In the genomic region with DNA sequence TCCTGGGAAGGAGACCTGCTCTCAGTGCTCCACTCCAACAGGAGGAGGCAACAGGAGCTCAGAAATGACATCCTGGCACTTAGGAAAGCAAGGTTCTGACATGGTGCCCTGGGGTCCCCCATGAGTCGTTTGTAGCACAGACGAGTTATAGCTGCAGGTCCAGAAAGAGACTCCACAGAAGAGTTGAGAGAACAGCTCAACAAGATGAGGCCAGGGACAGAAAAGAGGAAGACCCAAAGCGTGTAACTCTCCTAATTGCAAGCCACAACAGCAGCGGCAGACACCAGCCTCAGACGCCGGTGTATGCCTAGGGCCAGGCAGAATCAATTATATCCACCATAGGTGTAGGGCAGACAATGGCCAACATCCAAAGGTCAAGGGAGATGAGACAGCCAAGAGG, we compare ENCODE assay signal across 13 cellular contexts. TPM values are rescaled to one million over a fixed set of nuclear protein-coding genes. Genes with fewer than 3 reads are reported as not detected.
DNase-seq lines count a peak whose midpoint lies in the region; ATAC-seq, FAIRE-seq and TF ChIP-seq lines count a peak whose summit lies in the region.
"Not testable (repeated sequence)": the region's sequence is repeated elsewhere in the genome, so short reads cannot be mapped to it uniquely, and the experiment has no call there.
"Had no signal": no experiment of that assay in that cellular context is flagged by ENCODE, and none has a peak within 500 bp of the region (broad histone marks: within the 10 kb centered on the region; RNA-seq: fewer than 3 reads in every experiment).

No MANE protein-coding gene starts in this region.

- H3K4me2 ChIP-seq in A549; HepG2 (ENCODE audit: low read depth, low read length): not testable (repeated sequence)

- not testable (repeated sequence) for ATAC-seq in A549, HepG2
- peak; percentile 36 to 54 for ATAC-seq in naive B cell (ENCODE audit: low read depth in 2 of 2)
- peak; percentile 25 to 67 for ATAC-seq in stimulated activated naive B cell treated with anti-CD40 and anti-IgM and Interleukin-4, amounts not matched to agents 10 μg/mL and 1 μg/mL and 100 μg/mL, for 72 hours (replicated peaks)

- H3K9me3 Mint-ChIP-seq in naive B cell; stimulated activated naive B cell treated with anti-CD40 and anti-IgM and Interleukin-4, amounts not matched to agents 10 μg/mL and 1 μg/mL and 100 μg/mL, for 72 hours: not testable (repeated sequence)

- BruUV-seq in HepG2 (replicated peaks; lab: Mats Ljungman, UMichigan): not testable (repeated sequence)

- in situ Hi-C loops in HepG2 (cut with HindIII; ENCODE audit: extremely low pct_ligation_motif_present, low pct_unique_long_range_greater_than_20kb): not testable (repeated sequence)

- intact Hi-C loops in HepG2 (cut with micrococcal nuclease; ENCODE audit: unreplicated experiment): not testable (repeated sequence)

- H3K4me1 ChIP-seq in A549; HepG2 (ENCODE audit: insufficient read depth, low read length): not testable (repeated sequence)

- H3K79me2 ChIP-seq in HepG2 (ENCODE audit: insufficient read depth, low read length): not testable (repeated sequence)

- H3K27ac Mint-ChIP-seq in naive B cell; stimulated activated naive B cell treated with anti-CD40 and anti-IgM and Interleukin-4, amounts not matched to agents 10 μg/mL and 1 μg/mL and 100 μg/mL, for 72 hours: not testable (repeated sequence)

- CTCF ChIA-PET in A549 (lab: Yijun Ruan, JAX); HepG2 (lab: Yijun Ruan, JAX; ENCODE audit: low intra/inter-chr PET ratio, low total read pairs): not testable (repeated sequence)

- not testable (repeated sequence) for H3K4me3 Mint-ChIP-seq in naive B cell; stimulated activated naive B cell treated with anti-CD40 and anti-IgM and Interleukin-4, amounts not matched to agents 10 μg/mL and 1 μg/mL and 100 μg/mL, for 72 hours

- TF ChIP-seq CTCF in A549 (IDR thresholded peaks at IDR 0.05); HepG2 (CRISPR knock-in tag; IDR thresholded peaks at IDR 0.05): not testable (repeated sequence)

- POLR2A ChIA-PET in A549 (lab: Yijun Ruan, JAX); HepG2 (lab: Yijun Ruan, JAX): not testable (repeated sequence)

- not testable (repeated sequence) for H3K27ac ChIP-seq in A549; HepG2 (ENCODE audit: extremely low read length, insufficient read depth, low read length)

- DNase-seq in A549 (ENCODE audit: low read depth in 1 of 2, low spot score in 1 of 2); GM12892 (ENCODE audit: insufficient read length); HepG2 (ENCODE audit: low spot score); naive B cell; stimulated activated naive B cell treated with anti-CD40 and anti-IgM and Interleukin-4, amounts not matched to agents 10 μg/mL and 1 μg/mL and 100 μg/mL, for 72 hours: not testable (repeated sequence)

- H2AFZ ChIP-seq in HepG2 (ENCODE audit: low read length): not testable (repeated sequence)

- TF ChIP-seq EP300 in A549 (IDR thresholded peaks at IDR 0.05); HepG2 (IDR thresholded peaks at IDR 0.05; ENCODE audit: low read depth in 2 of 2, low read length in 2 of 2); HepG2 (CRISPR knock-in tag; IDR thresholded peaks at IDR 0.05; ENCODE audit: borderline replicate concordance): not testable (repeated sequence)

- not testable (repeated sequence) for TF ChIP-seq POLR2A in A549 (IDR thresholded peaks at IDR 0.05; ENCODE audit: low read length); GM12892 (IDR thresholded peaks at IDR 0.05; ENCODE audit: low read depth, low read length); HepG2 (IDR thresholded peaks at IDR 0.05; ENCODE audit: insufficient read depth in 1 of 2, low read depth in 2 of 2, low read length in 2 of 2)

- not testable (repeated sequence) for H3K27me3 ChIP-seq in HepG2 (ENCODE audit: control insufficient read depth in 1 of 2, insufficient read depth in 2 of 2, low read length in 2 of 2)

- H4K20me1 ChIP-seq in HepG2 (ENCODE audit: insufficient read depth, low read length): not testable (repeated sequence)

- not testable (repeated sequence) for H3K9ac ChIP-seq in HepG2 (ENCODE audit: insufficient read depth, low read depth, low read length)

- not testable (repeated sequence) for H3K4me3 ChIP-seq in A549; HepG2 (replicated peaks in 1 of 3; ENCODE audit: insufficient read depth in 1 of 3, low read depth in 2 of 3, low read length in 3 of 3)

- H3K27me3 Mint-ChIP-seq in naive B cell; stimulated activated naive B cell treated with anti-CD40 and anti-IgM and Interleukin-4, amounts not matched to agents 10 μg/mL and 1 μg/mL and 100 μg/mL, for 72 hours: not testable (repeated sequence)

- not testable (repeated sequence) for H3K4me1 Mint-ChIP-seq in naive B cell; stimulated activated naive B cell treated with anti-CD40 and anti-IgM and Interleukin-4, amounts not matched to agents 10 μg/mL and 1 μg/mL and 100 μg/mL, for 72 hours

- no CpG with 5 or more reads among the region's 6 CpGs for WGBS in A549 (ENCODE audit: missing lambda C conversion rate)
- WGBS in HepG2 (ENCODE audit: low lambda C conversion rate): no CpG with 5 or more reads among the region's 6 CpGs

- not testable (repeated sequence) for H3K36me3 ChIP-seq in HepG2 (replicated peaks in 1 of 2; ENCODE audit: control insufficient read depth in 1 of 2, insufficient read depth in 2 of 2, low read length in 2 of 2)

- H3K36me3 Mint-ChIP-seq in naive B cell; stimulated activated naive B cell treated with anti-CD40 and anti-IgM and Interleukin-4, amounts not matched to agents 10 μg/mL and 1 μg/mL and 100 μg/mL, for 72 hours: not testable (repeated sequence)

- FAIRE-seq in A549 (lab: Jason Lieb, UNC) (peak; percentile 89), GM12892 (lab: Jason Lieb, UNC) (peak; percentile 78), HepG2 (lab: Jason Lieb, UNC) (peak; percentile 8)

- not testable (repeated sequence) for H3K9me3 ChIP-seq in A549; HepG2 (ENCODE audit: low read length)

- TF ChIP-seq RAD21 in A549 (conservative IDR thresholded peaks at IDR 0.05 in 1 of 2, IDR thresholded peaks at IDR 0.05 in 1 of 2); HepG2 (CRISPR knock-in tag; IDR thresholded peaks at IDR 0.05): not testable (repeated sequence)

RNA-seq across cellular contexts. Expression of gene ETDA, which starts 5.9 kb away (rescaled TPM):
- polyA plus RNA-seq in A549 (2011; rRNA removed) (not detected in 2 replicates), A549 (2017; fragmentation: RNase III; extraction: RNeasy Plus Mini Kit Qiagen cat#74134 plus additional on column Dnase treatment) (not detected in 3 replicates), HepG2 (2011; rRNA removed) (not detected in 2 replicates), naive B cell (ENCODE audit: low read depth in 6 of 6) (not detected)
- polyA plus RNA-seq in A549 (2012; cell fraction: cytosol; rRNA removed): not detected in 2 replicates
- polyA plus RNA-seq in A549 (2012; cell fraction: nucleus; rRNA removed): not detected in 2 replicates
- not detected in 2 replicates for polyA minus RNA-seq in A549 (2011; rRNA and poly(A)+ RNA removed)
- not detected for polyA plus RNA-seq in GM12892 (2012; ENCODE audit: missing spikeins)
- total RNA-seq in HepG2 (2016; rRNA removed; fragmentation: Illumina TruSeq; extraction: Trizol): not detected in 2 replicates
- not detected in 2 replicates for total RNA-seq in HepG2 (2016; cell fraction: cytosol; rRNA removed; fragmentation: Illumina TruSeq; extraction: Trizol; ENCODE audit: low read depth)
- total RNA-seq in HepG2 (2016; cell fraction: insoluble cytoplasmic fraction; rRNA removed; fragmentation: Illumina TruSeq; extraction: Trizol): not detected in 2 replicates
- total RNA-seq in HepG2 (2016; cell fraction: membrane; rRNA removed; fragmentation: Illumina TruSeq; extraction: Trizol): not detected in 2 replicates
- total RNA-seq in HepG2 (2016; cell fraction: nucleus; rRNA removed; fragmentation: Illumina TruSeq; extraction: Trizol): not detected in 2 replicates
- polyA plus RNA-seq in HepG2 (2011; cell fraction: cytosol; rRNA removed): not detected in 2 replicates
- not detected in 2 replicates for polyA plus RNA-seq in HepG2 (2011; cell fraction: nucleus; rRNA removed)
- not detected in 2 replicates for polyA plus RNA-seq in HepG2 (2012)
- not detected in 2 replicates for polyA plus RNA-seq in HepG2 (2016; cell fraction: cytosol; fragmentation: Illumina TruSeq; extraction: Trizol; ENCODE audit: low read depth)
- polyA plus RNA-seq in HepG2 (2016; cell fraction: insoluble cytoplasmic fraction; fragmentation: Illumina TruSeq; extraction: Trizol; ENCODE audit: low read depth): not detected in 2 replicates
- polyA plus RNA-seq in HepG2 (2016; cell fraction: membrane; fragmentation: Illumina TruSeq; extraction: Trizol; ENCODE audit: low read depth): not detected in 2 replicates
- not detected in 2 replicates for polyA plus RNA-seq in HepG2 (2016; cell fraction: nucleus; fragmentation: Illumina TruSeq; extraction: Trizol; ENCODE audit: insufficient read depth, low read depth)
- polyA minus RNA-seq in HepG2 (2011; rRNA and poly(A)+ RNA removed; ENCODE audit: low replicate concordance): not detected in 2 replicates
- not detected in 2 replicates for polyA minus RNA-seq in HepG2 (2011; cell fraction: cytosol; rRNA and poly(A)+ RNA removed)
- not detected in 2 replicates for polyA minus RNA-seq in HepG2 (2011; cell fraction: nucleus; rRNA and poly(A)+ RNA removed)
- total RNA-seq: A172; A673; Caco-2; Calu3; CD4-positive, alpha-beta T cell; CD8-positive, alpha-beta T cell had no signal
- polyA plus RNA-seq: AG04450, BJ had no signal
